ENCODE assay signal across 21 cellular contexts in genomic region chr7:120588411-120588810, GRCh38.
A peak's percentile ranks its signal among the peaks of the same experiment; 100 is the strongest.
DNase-seq lines count a peak whose midpoint lies in the region; ATAC-seq, FAIRE-seq and TF ChIP-seq lines count a peak whose summit lies in the region.
"Had no signal": no experiment of that assay in that cellular context is flagged by ENCODE, and none has a peak within 500 bp of the region (broad histone marks: within the 10 kb centered on the region; RNA-seq: fewer than 3 reads in every experiment).

No MANE protein-coding gene starts in this region.

- FAIRE-seq in GM12892 (lab: Jason Lieb, UNC), result peak; percentile 54
- FAIRE-seq: A549, GM12878, GM18507 had no signal

- TF ChIP-seq POLR2A in GM12892 (IDR thresholded peaks at IDR 0.05; ENCODE audit: low read depth, low read length), result no peak

- no peak for ATAC-seq in GM18858 (IDR thresholded peaks at IDR 0.05; ENCODE audit: unreplicated experiment)
- no peak for ATAC-seq in naive thymus-derived CD8-positive, alpha-beta T cell
- ATAC-seq: A549, GM12878, SK-N-SH treated with all-trans-retinoic acid at 6 μM for 48 hours had no signal

- POLR2A ChIA-PET in naive thymus-derived CD8-positive, alpha-beta T cell (lab: Charles Lee), result no interaction called here

- H3K27ac Mint-ChIP-seq in nephron progenitor cell, result peak overlapping the region; percentile 81
- H3K27ac Mint-ChIP-seq in naive thymus-derived CD8-positive, alpha-beta T cell, result no peak overlapping the region
- H3K27ac Mint-ChIP-seq: CD4-positive, alpha-beta memory T cell had no signal

- DNase-seq in GM12892 (ENCODE audit: insufficient read length) (no peak), NCI-H69 (lab: John Stamatoyannopoulos, UW) (peak; percentile 16), fibroblast of villous mesenchyme (ENCODE audit: low read depth) (peak; percentile 12), nephron progenitor cell (no peak), EL (no peak)
- DNase-seq in naive thymus-derived CD8-positive, alpha-beta T cell, result no peak
- DNase-seq: CD4-positive, alpha-beta memory T cell; DMS153; KG1; NCI-H1417; NCI-H2029; NCI-H2171 treated with DMSO at 0.1 percent for 48 hours; NCI-H446; NCI-H526 treated with DMSO at 0.1 percent for 48 hours; SIG-M5 had no signal

- H3K4me3 ChIP-seq in fibroblast of villous mesenchyme (ENCODE audit: low read depth, low read length), result no peak overlapping the region
- H3K4me3 ChIP-seq: A549, BLaER1, GM12878 had no signal

- TF ChIP-seq CTCF in fibroblast of villous mesenchyme (IDR thresholded peaks at IDR 0.05; ENCODE audit: insufficient read depth, low read depth, low read length), result no peak
- TF ChIP-seq CTCF in nephron progenitor cell (IDR thresholded peaks at IDR 0.05), result no peak

- H3K27me3 Mint-ChIP-seq in nephron progenitor cell (ENCODE audit: low read depth, poor library complexity), result no peaks in the 10 kb centered on the region
- no peaks in the 10 kb centered on the region for H3K27me3 Mint-ChIP-seq in naive thymus-derived CD8-positive, alpha-beta T cell
- H3K27me3 Mint-ChIP-seq: CD4-positive, alpha-beta memory T cell had no signal

- H3K36me3 Mint-ChIP-seq in nephron progenitor cell (ENCODE audit: low read depth), result no peaks in the 10 kb centered on the region
- H3K36me3 Mint-ChIP-seq in naive thymus-derived CD8-positive, alpha-beta T cell, result no peaks in the 10 kb centered on the region
- H3K36me3 Mint-ChIP-seq: CD4-positive, alpha-beta memory T cell had no signal

- peak overlapping the region; percentile 18 for H3K4me3 Mint-ChIP-seq in nephron progenitor cell
- no peak overlapping the region for H3K4me3 Mint-ChIP-seq in naive thymus-derived CD8-positive, alpha-beta T cell
- H3K4me3 Mint-ChIP-seq: CD4-positive, alpha-beta memory T cell had no signal

- H3K9me3 Mint-ChIP-seq in nephron progenitor cell, result no peaks in the 10 kb centered on the region
- H3K9me3 Mint-ChIP-seq in naive thymus-derived CD8-positive, alpha-beta T cell, result peaks cover 0 to 10% (median 0%) of the 10 kb centered on the region in 9 donors

- H3K4me1 Mint-ChIP-seq in nephron progenitor cell, result peaks cover 65% of the 10 kb centered on the region
- H3K4me1 Mint-ChIP-seq in naive thymus-derived CD8-positive, alpha-beta T cell, result no peaks in the 10 kb centered on the region
- H3K4me1 Mint-ChIP-seq: CD4-positive, alpha-beta memory T cell had no signal

Comparison
In these comparisons a context has a peak if more than half of its experiments do, and no peak if none do; other contexts are left out.
1. DNase-seq: peak in NCI-H69 (single experiment) and fibroblast of villous mesenchyme (single experiment); none in GM12892 (single experiment), nephron progenitor cell (single experiment), naive thymus-derived CD8-positive, alpha-beta T cell (0 of 10) and EL (single experiment).